17 cellular contexts compared by ENCODE assay signal in the genomic region with DNA sequence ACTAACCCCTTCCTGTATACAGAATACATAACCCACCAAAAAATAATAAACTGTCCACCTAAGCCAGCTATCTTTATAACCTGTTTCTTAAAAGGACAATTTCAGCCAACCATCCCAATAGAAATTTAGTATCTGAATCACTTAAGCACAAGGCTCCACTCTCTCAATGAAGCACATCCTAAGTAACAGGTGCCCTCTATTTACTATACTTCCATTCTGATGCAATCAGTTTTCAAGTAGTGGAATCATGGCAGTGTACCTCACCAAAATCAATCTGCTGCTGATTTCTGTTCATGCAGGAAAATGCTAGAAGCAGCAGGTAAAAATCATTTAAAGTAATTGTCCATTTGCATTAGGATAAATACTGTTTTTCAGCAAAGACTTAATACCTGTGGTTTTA. TPM values are rescaled to one million over a fixed set of nuclear protein-coding genes. Genes with fewer than 3 reads are reported as not detected.
DNase-seq lines count a peak whose midpoint lies in the region; ATAC-seq and TF ChIP-seq lines count a peak whose summit lies in the region.
"Had no signal": no experiment of that assay in that cellular context is flagged by ENCODE, and none has a peak within 500 bp of the region (broad histone marks: within the 10 kb centered on the region; RNA-seq: fewer than 3 reads in every experiment).

No MANE protein-coding gene starts in this region.

- peaks cover 73% of the 10 kb centered on the region for H3K4me1 ChIP-seq in OCI-LY7 (ENCODE audit: insufficient read depth, low read length, poor library complexity, severe bottlenecking)

- no peaks in the 10 kb centered on the region for H3K9me3 Mint-ChIP-seq in activated T-cell treated with anti-CD3 and anti-CD28 coated beads, Interleukin-2, amount 50 U/mL, for 24 hours
- no peaks in the 10 kb centered on the region for H3K9me3 Mint-ChIP-seq in activated T-cell treated with anti-CD3 and anti-CD28 coated beads, Interleukin-2, amount 50 U/mL, for 4 hours
- no peaks in the 10 kb centered on the region for H3K9me3 Mint-ChIP-seq in neural crest cell

- no peak overlapping the region for H2AFZ ChIP-seq in OCI-LY7 (ENCODE audit: low read length)

- peaks cover 76% of the 10 kb centered on the region for H3K36me3 ChIP-seq in OCI-LY7 (ENCODE audit: insufficient read depth, low read length)
- peaks cover 54% of the 10 kb centered on the region for H3K36me3 ChIP-seq in WERI-Rb-1

- H4K20me1 ChIP-seq in OCI-LY7 (ENCODE audit: insufficient read depth, low read length): no peaks in the 10 kb centered on the region

- H3K4me1 Mint-ChIP-seq in activated T-cell treated with anti-CD3 and anti-CD28 coated beads, Interleukin-2, amount 50 U/mL, for 24 hours (ENCODE audit: low read depth): peaks cover 71% of the 10 kb centered on the region
- peaks cover 43% of the 10 kb centered on the region for H3K4me1 Mint-ChIP-seq in activated T-cell treated with anti-CD3 and anti-CD28 coated beads, Interleukin-2, amount 50 U/mL, for 4 hours (ENCODE audit: low read depth)
- H3K4me1 Mint-ChIP-seq in neural crest cell: peaks cover 13% of the 10 kb centered on the region

- H3K36me3 Mint-ChIP-seq in activated T-cell treated with anti-CD3 and anti-CD28 coated beads, Interleukin-2, amount 50 U/mL, for 24 hours (ENCODE audit: low read depth): peaks cover 91% of the 10 kb centered on the region
- H3K36me3 Mint-ChIP-seq in activated T-cell treated with anti-CD3 and anti-CD28 coated beads, Interleukin-2, amount 50 U/mL, for 4 hours (ENCODE audit: insufficient read depth): peaks cover 54% of the 10 kb centered on the region
- H3K36me3 Mint-ChIP-seq in neural crest cell (ENCODE audit: low read depth): peaks cover 12% of the 10 kb centered on the region

- H3K4me2 ChIP-seq in OCI-LY7 (ENCODE audit: low read length): peak overlapping the region; percentile 43

- H3K27me3 Mint-ChIP-seq in activated T-cell treated with anti-CD3 and anti-CD28 coated beads, Interleukin-2, amount 50 U/mL, for 24 hours: no peaks in the 10 kb centered on the region
- no peaks in the 10 kb centered on the region for H3K27me3 Mint-ChIP-seq in activated T-cell treated with anti-CD3 and anti-CD28 coated beads, Interleukin-2, amount 50 U/mL, for 4 hours (ENCODE audit: low read depth)
- H3K27me3 Mint-ChIP-seq in neural crest cell (ENCODE audit: low read depth): no peaks in the 10 kb centered on the region
- H3K27me3 Mint-ChIP-seq: IgD-negative memory B cell had no signal

- BruUV-seq in OCI-LY7 (replicated peaks; lab: Mats Ljungman, UMichigan): no TSS peak

- no peaks in the 10 kb centered on the region for H3K9me2 ChIP-seq in OCI-LY7 (ENCODE audit: insufficient read depth, low read length)

- peak overlapping the region; percentile 83 for H3K27ac Mint-ChIP-seq in activated T-cell treated with anti-CD3 and anti-CD28 coated beads, Interleukin-2, amount 50 U/mL, for 24 hours
- no peak overlapping the region for H3K27ac Mint-ChIP-seq in neural crest cell (ENCODE audit: unreplicated experiment)

- intact Hi-C loops in OCI-LY7 (cut with micrococcal nuclease; ENCODE audit: unreplicated experiment): loop anchor here (10.0 kb wide), 1 partner anchor 269 kb away; a partner anchor contains a TSS

- TF ChIP-seq CTCF in OCI-LY7 (conservative IDR thresholded peaks at IDR 0.05; ENCODE audit: low read length): no peak
- no peak for TF ChIP-seq CTCF in WERI-Rb-1 (IDR thresholded peaks at IDR 0.05; ENCODE audit: low read depth, low read length)
- no peak for TF ChIP-seq CTCF in neural crest cell (conservative IDR thresholded peaks at IDR 0.05)

- peaks cover 37% of the 10 kb centered on the region for H3K79me2 ChIP-seq in OCI-LY7 (ENCODE audit: insufficient read depth, low read depth, low read length)

- DNase-seq in activated T-cell treated with anti-CD3 and anti-CD28 coated beads, Interleukin-2, amount 50 U/mL, for 24 hours: no peak
- DNase-seq in activated T-cell treated with anti-CD3 and anti-CD28 coated beads, Interleukin-2, amount 50 U/mL, for 4 hours: no peak
- DNase-seq in OCI-LY7 (ENCODE audit: low spot score) (peak; percentile 36), WERI-Rb-1 (no peak), neural crest cell (ENCODE audit: low read depth, low spot score) (no peak), NCI-H2029 (lab: John Stamatoyannopoulos, UW) (no peak), NCI-H82 treated with DMSO at 0.1 percent for 48 hours (lab: John Stamatoyannopoulos, UW; ENCODE audit: unreplicated experiment) (no peak)
- DNase-seq: CD4-positive, CD25-positive, alpha-beta regulatory T cell; DMS79; NCI-H1105; NCI-H146; NCI-H2029 treated with DMSO at 0.1 percent for 48 hours; NCI-H2171 treated with DMSO at 0.1 percent for 48 hours; NCI-H446; NCI-H526 had no signal

- no peaks in the 10 kb centered on the region for H3K9me3 ChIP-seq in OCI-LY7 (ENCODE audit: low read length)
- no peaks in the 10 kb centered on the region for H3K9me3 ChIP-seq in WERI-Rb-1 (ENCODE audit: severe bottlenecking)

- POLR2A ChIA-PET in OCI-LY7 (lab: Charles Lee): interaction anchor here (0.6 to 1.3 kb wide), 5 partner anchors 12 to 1732 kb away, joined by 3 to 6 read pairs (median 4); no protein-coding TSS in a partner anchor

- H3K4me3 ChIP-seq in OCI-LY7 (ENCODE audit: low read depth, low read length, poor library complexity, severe bottlenecking): peak overlapping the region; percentile 19
- H3K4me3 ChIP-seq in WERI-Rb-1 (ENCODE audit: low read depth, low read length): no peak overlapping the region

- CTCF ChIA-PET in OCI-LY7 (lab: Charles Lee; ENCODE audit: unreplicated experiment): no interaction called here

- H3K27me3 ChIP-seq in WERI-Rb-1 (ENCODE audit: insufficient read depth, low read depth, severe bottlenecking): no peaks in the 10 kb centered on the region

- no peak for ATAC-seq in activated T-cell treated with anti-CD3 and anti-CD28 coated beads, Interleukin-2, amount 50 U/mL, for 4 hours
- ATAC-seq: Right ventricle myocardium inferior had no signal

- H3K4me3 Mint-ChIP-seq in activated T-cell treated with anti-CD3 and anti-CD28 coated beads, Interleukin-2, amount 50 U/mL, for 24 hours: peak overlapping the region; percentile 35
- no peak overlapping the region for H3K4me3 Mint-ChIP-seq in activated T-cell treated with anti-CD3 and anti-CD28 coated beads, Interleukin-2, amount 50 U/mL, for 4 hours
- peak overlapping the region; percentile 54 for H3K4me3 Mint-ChIP-seq in neural crest cell
- H3K4me3 Mint-ChIP-seq: IgD-negative memory B cell had no signal

- H3K27ac ChIP-seq in OCI-LY7 (ENCODE audit: low read depth, low read length, poor library complexity, severe bottlenecking): peak overlapping the region; percentile 43
- H3K27ac ChIP-seq in WERI-Rb-1: peak overlapping the region; percentile 42; the same call in 1 of the 2 replicates

RNA-seq across cellular contexts. Expression of a gene that starts 4.8 kb away (rescaled TPM):
- 10 to 100 TPM; 14.8 to 15.0 (median 14.9) TPM for total RNA-seq in activated T-cell treated with anti-CD3 and anti-CD28 coated beads, Interleukin-2, amount 50 U/mL, for 4 hours
- 19.2 and 26.0 TPM in 2 replicates for total RNA-seq in OCI-LY7 (2014; rRNA removed; shearing (Covaris generic))
- 53.6 and 67.3 TPM in 2 replicates for total RNA-seq in OCI-LY7 (2022)
- total RNA-seq in neural crest cell: 26.4 and 27.9 TPM in 2 replicates

RNA-seq across cellular contexts. Expression of a gene that starts 48.9 kb away (rescaled TPM):
- total RNA-seq in activated T-cell treated with anti-CD3 and anti-CD28 coated beads, Interleukin-2, amount 50 U/mL, for 4 hours: 1 to 10 TPM in 1 of 3 donors, under 1 TPM in 2; 0.27 to 1.3 (median 0.66) TPM
- total RNA-seq in OCI-LY7 (2014; rRNA removed; shearing (Covaris generic)): 1.8 and 4.5 TPM in 2 replicates
- total RNA-seq in OCI-LY7 (2022): 3.9 and 4.2 TPM in 2 replicates
- total RNA-seq in neural crest cell: 6.9 and 10.0 TPM in 2 replicates
- total RNA-seq: CD4-positive, CD25-positive, alpha-beta regulatory T cell had no signal
